In genomic region chr4:40681600-40682297, GRCh38 we compare ENCODE assay signal across 17 cellular contexts. TPM values are rescaled to one million over a fixed set of nuclear protein-coding genes. Genes with fewer than 3 reads are reported as not detected.
"Had no signal": no experiment of that assay in that cellular context is flagged by ENCODE, and none has a peak within 500 bp of the region (broad histone marks: within the 10 kb centered on the region; RNA-seq: fewer than 3 reads in every experiment).

No MANE protein-coding gene starts in this region.

- H3K27me3 Mint-ChIP-seq: activated naive CD4-positive, alpha-beta T cell treated with anti-CD3 and anti-CD28 coated beads, Interleukin-2, amount 50 U/mL, for 24 hours; type B pancreatic cell had no signal

- H3K4me3 ChIP-seq: body of pancreas, ovary had no signal

- H3K4me1 Mint-ChIP-seq: activated naive CD4-positive, alpha-beta T cell treated with anti-CD3 and anti-CD28 coated beads, Interleukin-2, amount 50 U/mL, for 24 hours; immature natural killer cell had no signal

- H3K36me3 Mint-ChIP-seq: activated naive CD4-positive, alpha-beta T cell treated with anti-CD3 and anti-CD28 coated beads, Interleukin-2, amount 50 U/mL, for 24 hours; immature natural killer cell; type B pancreatic cell had no signal

- H3K27ac Mint-ChIP-seq: activated naive CD4-positive, alpha-beta T cell treated with anti-CD3 and anti-CD28 coated beads, Interleukin-2, amount 50 U/mL, for 24 hours; immature natural killer cell; nephron progenitor cell; type B pancreatic cell had no signal

- H3K27ac ChIP-seq: body of pancreas, ovary had no signal

- H3K9me3 Mint-ChIP-seq: activated naive CD4-positive, alpha-beta T cell treated with anti-CD3 and anti-CD28 coated beads, Interleukin-2, amount 50 U/mL, for 24 hours; immature natural killer cell; nephron progenitor cell had no signal

- H3K9me3 ChIP-seq: body of pancreas, ovary had no signal

- H3K4me3 Mint-ChIP-seq: activated naive CD4-positive, alpha-beta T cell treated with anti-CD3 and anti-CD28 coated beads, Interleukin-2, amount 50 U/mL, for 24 hours; immature natural killer cell; nephron progenitor cell; type B pancreatic cell had no signal

- ATAC-seq: esophagus mucosa, left cardiac atrium had no signal

- H3K36me3 ChIP-seq: ovary had no signal

- DNase-seq: activated CD4-positive, alpha-beta T cell treated with anti-CD3 and anti-CD28 coated beads, Interleukin-2, amount 50 U/mL, for 1 hour; activated effector memory CD4-positive, alpha-beta T cell treated with Interleukin-2 at 50 U/mL for 16 hours; amniotic stem cell; cerebellar nuclear complex; dermis blood vessel endothelial cell; immature natural killer cell; left cardiac atrium; nephron progenitor cell; ovary; stimulated activated CD4-positive, alpha-beta T cell treated with anti-CD3 and anti-CD28 coated beads, Interleukin-12 subunit alpha, Interleukin-12 subunit beta, amount 100 ng/mL, for 4 hours; stimulated activated naive CD4-positive, alpha-beta T cell treated with Interleukin-2 at 50 U/mL for 16 hours; T-helper 1 cell had no signal

- H3K27me3 ChIP-seq: body of pancreas, ovary had no signal

RNA-seq across cellular contexts. Expression of gene RBM47, which starts 52.1 kb away (rescaled TPM):
- total RNA-seq: lung microvascular endothelial cell had no signal
